10 cellular contexts compared by ENCODE assay signal in the genomic region with DNA sequence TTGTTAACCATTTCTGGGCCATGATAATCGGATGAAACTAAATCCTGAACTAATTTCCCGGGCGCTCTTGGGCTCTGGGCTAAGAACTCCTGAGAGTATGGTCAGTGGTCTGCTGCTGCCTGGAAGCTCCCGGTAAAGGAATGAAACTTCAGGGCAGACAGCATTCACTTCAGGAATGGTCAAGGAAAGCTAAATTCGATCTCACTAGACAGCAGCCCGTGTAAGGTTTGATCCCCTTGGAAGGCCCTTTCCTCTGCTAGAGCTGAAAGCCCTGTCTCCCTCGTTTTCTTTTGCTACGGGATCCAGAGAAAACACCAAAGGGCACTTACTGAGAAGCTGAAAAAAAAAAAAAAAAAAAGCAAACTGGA. TPM values are rescaled to one million over a fixed set of nuclear protein-coding genes. Genes with fewer than 3 reads are reported as not detected.
A peak's percentile ranks its signal among the peaks of the same experiment; 100 is the strongest.
DNase-seq lines count a peak whose midpoint lies in the region; ATAC-seq and TF ChIP-seq lines count a peak whose summit lies in the region.
"Had no signal": no experiment of that assay in that cellular context is flagged by ENCODE, and none has a peak within 500 bp of the region (broad histone marks: within the 10 kb centered on the region; RNA-seq: fewer than 3 reads in every experiment).

No MANE protein-coding gene starts in this region.

- H3K36me3 Mint-ChIP-seq in activated CD8-positive, alpha-beta memory T cell treated with anti-CD3 and anti-CD28 coated beads, Interleukin-2, amount 10 ng/mL, durations not matched to agents 7 days and 5 days, result peaks cover 20% of the 10 kb centered on the region

- DNase-seq in activated CD8-positive, alpha-beta memory T cell treated with anti-CD3 and anti-CD28 coated beads, Interleukin-2, amount 10 ng/mL, durations not matched to agents 7 days and 5 days, result no peak
- no peak for DNase-seq in activated CD8-positive, alpha-beta memory T cell treated with anti-CD3 and anti-CD28 coated beads, Interleukin-2, amount 50 U/mL, for 4 hours
- DNase-seq in ascending aorta (ENCODE audit: low spot score in 2 of 2), result no peak
- DNase-seq in left lung, result no peak
- no peak for DNase-seq in thoracic aorta (ENCODE audit: low spot score)
- DNase-seq in HPDE6-E6E7 (ENCODE audit: extremely low spot score), result no peak
- no peak for DNase-seq in SIG-M5 (lab: John Stamatoyannopoulos, UW)

- peak overlapping the region; percentile 76 to 78 for H3K27ac ChIP-seq in ascending aorta
- H3K27ac ChIP-seq in left lung, result peak overlapping the region in 1 of 2 donors; percentile 89
- peak overlapping the region; percentile 73 to 78 for H3K27ac ChIP-seq in thoracic aorta

- H3K4me1 Mint-ChIP-seq in activated CD8-positive, alpha-beta memory T cell treated with anti-CD3 and anti-CD28 coated beads, Interleukin-2, amount 10 ng/mL, durations not matched to agents 7 days and 5 days, result peaks cover 42% of the 10 kb centered on the region

- no peak for ATAC-seq in activated CD8-positive, alpha-beta memory T cell treated with anti-CD3 and anti-CD28 coated beads, Interleukin-2, amount 10 ng/mL, durations not matched to agents 7 days and 5 days
- ATAC-seq in left lung (no peak), thoracic aorta (ENCODE audit: insufficient number of reproducible peaks, low FRiP score, low read depth) (no peak), HG03108 (IDR thresholded peaks at IDR 0.05; ENCODE audit: unreplicated experiment) (no peak)

- peak overlapping the region; percentile 95 for H3K4me3 Mint-ChIP-seq in activated CD8-positive, alpha-beta memory T cell treated with anti-CD3 and anti-CD28 coated beads, Interleukin-2, amount 10 ng/mL, durations not matched to agents 7 days and 5 days

- H3K27me3 Mint-ChIP-seq in activated CD8-positive, alpha-beta memory T cell treated with anti-CD3 and anti-CD28 coated beads, Interleukin-2, amount 10 ng/mL, durations not matched to agents 7 days and 5 days, result no peaks in the 10 kb centered on the region

- intact Hi-C loops in ascending aorta (cut with DNase I), result loop anchor here (1.0 to 10.0 kb wide), 4 partner anchors 27 to 152 kb away; partner anchors contain the start of genes CCDC184, COL2A1 and SENP1
- intact Hi-C loops in left lung (cut with DNase I), result loop anchor here in 1 of 2 donors (5.0 kb wide), 1 partner anchor 49 kb away; the partner anchor contains the start of gene SENP1

- H3K9me3 Mint-ChIP-seq in activated CD8-positive, alpha-beta memory T cell treated with anti-CD3 and anti-CD28 coated beads, Interleukin-2, amount 10 ng/mL, durations not matched to agents 7 days and 5 days (ENCODE audit: low read depth), result no peaks in the 10 kb centered on the region

- no peak for TF ChIP-seq CTCF in ascending aorta (IDR thresholded peaks at IDR 0.05)
- no peak for TF ChIP-seq CTCF in left lung (IDR thresholded peaks at IDR 0.05)
- TF ChIP-seq CTCF in thoracic aorta (IDR thresholded peaks at IDR 0.05), result no peak

- peak overlapping the region; percentile 75 to 88 for H3K4me3 ChIP-seq in ascending aorta
- peak overlapping the region; percentile 78 to 97 for H3K4me3 ChIP-seq in left lung
- peak overlapping the region; percentile 97 for H3K4me3 ChIP-seq in thoracic aorta

- H3K9me3 ChIP-seq in ascending aorta (no peaks in the 10 kb centered on the region), left lung (no peaks in the 10 kb centered on the region), thoracic aorta (no peaks in the 10 kb centered on the region)

- CTCF ChIA-PET in activated CD8-positive, alpha-beta memory T cell treated with anti-CD3 and anti-CD28 coated beads, Interleukin-2, amount 10 ng/mL, durations not matched to agents 7 days and 5 days (lab: Charles Lee), result interaction anchor here (0.7 to 1.9 kb wide), 14 partner anchors 9 to 193 kb away, joined by 3 to 13 read pairs (median 3); partner anchors contain the start of genes SENP1 and TMEM106C

- H3K27ac Mint-ChIP-seq in activated CD8-positive, alpha-beta memory T cell treated with anti-CD3 and anti-CD28 coated beads, Interleukin-2, amount 10 ng/mL, durations not matched to agents 7 days and 5 days, result peak overlapping the region; percentile 93

- H3K36me3 ChIP-seq in ascending aorta (peaks cover 4 to 17% of the 10 kb centered on the region in 2 donors), left lung (peaks cover 0 to 18% of the 10 kb centered on the region in 2 donors), thoracic aorta (peaks cover 12% of the 10 kb centered on the region)

- H3K4me1 ChIP-seq in ascending aorta (peaks cover 0 to 8% of the 10 kb centered on the region in 2 donors), left lung (peaks cover 0 to 18% of the 10 kb centered on the region in 2 donors), thoracic aorta (ENCODE audit: control insufficient read depth in 1 of 2, low read depth in 2 of 2) (peaks cover 6% of the 10 kb centered on the region in 2 donors)

- H3K27me3 ChIP-seq in ascending aorta, result no peaks in the 10 kb centered on the region
- no peaks in the 10 kb centered on the region for H3K27me3 ChIP-seq in left lung
- no peaks in the 10 kb centered on the region for H3K27me3 ChIP-seq in thoracic aorta (replicated peaks; ENCODE audit: insufficient read depth)

RNA-seq across cellular contexts. Expression of gene ASB8, which starts 0.7 kb away (rescaled TPM):
- 10 to 100 TPM; 40.2 to 43.1 TPM for total RNA-seq in activated CD8-positive, alpha-beta memory T cell treated with anti-CD3 and anti-CD28 coated beads, Interleukin-2, amount 10 ng/mL, durations not matched to agents 7 days and 5 days
- total RNA-seq in ascending aorta (23.7 TPM), left lung (10 to 100 TPM; 26.8 to 30.4 TPM), thoracic aorta (10 to 100 TPM; 20.7 to 45.3 TPM)

RNA-seq across cellular contexts. Expression of gene CCDC184, which starts 26.8 kb away (rescaled TPM):
- under 1 TPM; 0.32 to 0.63 TPM for total RNA-seq in activated CD8-positive, alpha-beta memory T cell treated with anti-CD3 and anti-CD28 coated beads, Interleukin-2, amount 10 ng/mL, durations not matched to agents 7 days and 5 days
- total RNA-seq in ascending aorta, result 1.6 TPM
- under 1 TPM; 0.58 to 0.73 TPM for total RNA-seq in left lung
- total RNA-seq in thoracic aorta, result 1 to 10 TPM in 1 of 2 donors, under 1 TPM in 1; 0.81 to 5.6 TPM

RNA-seq across cellular contexts. Expression of gene PFKM, which starts 37.5 kb away (rescaled TPM):
- total RNA-seq in activated CD8-positive, alpha-beta memory T cell treated with anti-CD3 and anti-CD28 coated beads, Interleukin-2, amount 10 ng/mL, durations not matched to agents 7 days and 5 days, result 10 to 100 TPM; 25.0 to 28.3 TPM
- total RNA-seq in ascending aorta (19.6 TPM), left lung (10 to 100 TPM; 52.3 to 61.6 TPM), thoracic aorta (10 to 100 TPM; 50.1 to 62.2 TPM)

RNA-seq across cellular contexts. Expression of gene OR10AD1, which starts 46.5 kb away (rescaled TPM):
- total RNA-seq in activated CD8-positive, alpha-beta memory T cell treated with anti-CD3 and anti-CD28 coated beads, Interleukin-2, amount 10 ng/mL, durations not matched to agents 7 days and 5 days, result not detected
- total RNA-seq in ascending aorta, result not detected
- total RNA-seq in left lung, result not detected
- total RNA-seq in thoracic aorta, result not detected
- total RNA-seq: NCI-H460, occipital lobe had no signal

RNA-seq across cellular contexts. Expression of gene SENP1, which starts 50.8 kb away (rescaled TPM):
- total RNA-seq in activated CD8-positive, alpha-beta memory T cell treated with anti-CD3 and anti-CD28 coated beads, Interleukin-2, amount 10 ng/mL, durations not matched to agents 7 days and 5 days, result 10 to 100 TPM; 41.3 to 54.8 TPM
- total RNA-seq in ascending aorta (11.3 TPM), left lung (10 to 100 TPM; 13.3 to 19.2 TPM), thoracic aorta (10 to 100 TPM; 23.2 to 24.6 TPM)
